In genomic region chr17:48954300-48954755, GRCh38 we compare ENCODE assay signal across 1 cellular context.
TF ChIP-seq lines count a peak whose summit lies in the region.

No MANE protein-coding gene starts in this region.

TF ChIP-seq in HepG2, 621 proteins besides CTCF, POLR2A, EP300 and RAD21 (continued from another document):
- no peak for TF ChIP-seq FOXO4 (CRISPR knock-in tag; conservative IDR thresholded peaks at IDR 0.05)
- TF ChIP-seq MAZ (IDR thresholded peaks at IDR 0.05; ENCODE audit: borderline replicate concordance, low read depth, low read length), result no peak
- TF ChIP-seq MAZ (CRISPR knock-in tag; IDR thresholded peaks at IDR 0.05; ENCODE audit: low read depth), result no peak
- no peak for TF ChIP-seq TBL1XR1 (IDR thresholded peaks at IDR 0.05; ENCODE audit: borderline replicate concordance, low read length, partially characterized antibody)
- TF ChIP-seq JDP2 (CRISPR knock-in tag; IDR thresholded peaks at IDR 0.05; ENCODE audit: borderline replicate concordance), result no peak
- TF ChIP-seq FUBP1 (CRISPR knock-in tag; IDR thresholded peaks at IDR 0.05; ENCODE audit: borderline replicate concordance), result no peak
- TF ChIP-seq MED13 (CRISPR knock-in tag; IDR thresholded peaks at IDR 0.05), result no peak
- TF ChIP-seq ZNF282 (IDR thresholded peaks at IDR 0.05; ENCODE audit: partially characterized antibody), result no peak
- no peak for TF ChIP-seq ZNF766 (CRISPR knock-in tag; IDR thresholded peaks at IDR 0.05; ENCODE audit: borderline replicate concordance)
- no peak for TF ChIP-seq NFKB2 (CRISPR knock-in tag; IDR thresholded peaks at IDR 0.05; ENCODE audit: borderline replicate concordance)
- no peak for TF ChIP-seq ZNF17 (CRISPR knock-in tag; IDR thresholded peaks at IDR 0.05)
- TF ChIP-seq ZNF878 (CRISPR knock-in tag; IDR thresholded peaks at IDR 0.05), result no peak
- peak; percentile 41; the same call in 1 of the 2 replicates for TF ChIP-seq HOMEZ (CRISPR knock-in tag; IDR thresholded peaks at IDR 0.05; ENCODE audit: low read depth)
- no peak for TF ChIP-seq SMAD9 (CRISPR knock-in tag; IDR thresholded peaks at IDR 0.05)
- no peak for TF ChIP-seq ZNF34 (CRISPR knock-in tag; IDR thresholded peaks at IDR 0.05; ENCODE audit: borderline replicate concordance)
- TF ChIP-seq ZNF7 (CRISPR knock-in tag; IDR thresholded peaks at IDR 0.05), result no peak
- no peak for TF ChIP-seq ZBTB8A (CRISPR knock-in tag; IDR thresholded peaks at IDR 0.05; ENCODE audit: borderline replicate concordance, low read depth)
- no peak for TF ChIP-seq ZNF513 (CRISPR knock-in tag; conservative IDR thresholded peaks at IDR 0.05)
- TF ChIP-seq ZNF142 (CRISPR knock-in tag; IDR thresholded peaks at IDR 0.05), result no peak
- TF ChIP-seq PAWR (CRISPR knock-in tag; IDR thresholded peaks at IDR 0.05; ENCODE audit: borderline replicate concordance), result no peak
- TF ChIP-seq ZNF326 (CRISPR knock-in tag; IDR thresholded peaks at IDR 0.05; ENCODE audit: borderline replicate concordance), result no peak
- no peak for TF ChIP-seq ZNF10 (CRISPR knock-in tag; IDR thresholded peaks at IDR 0.05; ENCODE audit: borderline replicate concordance, low read depth)
- no peak for TF ChIP-seq CEBPG (CRISPR knock-in tag; IDR thresholded peaks at IDR 0.05)
- TF ChIP-seq MIER3 (CRISPR knock-in tag; IDR thresholded peaks at IDR 0.05; ENCODE audit: borderline replicate concordance), result peak; percentile 61; the same call in 1 of the 2 replicates
- no peak for TF ChIP-seq ZNF709 (CRISPR knock-in tag; IDR thresholded peaks at IDR 0.05)
